ENCODE assay signal across 29 cellular contexts in the genomic region with DNA sequence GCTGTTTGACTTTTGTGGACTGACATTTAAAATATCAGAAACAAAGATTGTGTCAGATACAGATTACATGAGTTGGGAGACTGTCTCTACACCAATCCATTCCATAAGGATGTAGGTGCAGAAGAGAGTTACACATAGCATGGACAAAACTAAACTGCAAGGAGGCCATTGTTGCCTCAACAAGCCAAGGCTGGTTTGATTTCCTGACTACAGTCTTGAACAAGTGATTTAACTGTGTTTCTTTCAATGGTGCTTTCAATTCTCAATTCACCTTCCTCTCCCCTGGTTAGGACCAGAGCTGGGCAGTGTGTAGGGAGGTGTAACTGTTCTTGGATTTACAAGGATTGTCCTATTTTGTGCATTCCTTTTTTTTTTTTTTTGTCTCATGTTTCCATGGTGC.
"Had no signal": no experiment of that assay in that cellular context is flagged by ENCODE, and none has a peak within 500 bp of the region (broad histone marks: within the 10 kb centered on the region; RNA-seq: fewer than 3 reads in every experiment).

No MANE protein-coding gene starts in this region.

- ATAC-seq: stimulated activated effector memory CD8-positive, alpha-beta T cell treated with anti-CD3 and anti-CD28 coated beads, Interleukin-12 subunit alpha, Interleukin-12 subunit beta, amount 100 ng/mL, for 72 hours; stimulated activated memory B cell treated with anti-CD40 and anti-IgM and Interleukin-4, amounts not matched to agents 10 μg/mL and 1 μg/mL and 100 μg/mL, for 72 hours; stimulated activated naive B cell treated with anti-CD40 and anti-IgM and Interleukin-4, amounts not matched to agents 10 μg/mL and 1 μg/mL and 100 μg/mL, for 72 hours; stimulated activated naive CD8-positive, alpha-beta T cell treated with anti-CD3 and anti-CD28 coated beads, Interleukin-15, amount 100 ng/mL, for 72 hours; stimulated activated naive CD8-positive, alpha-beta T cell treated with anti-CD3 and anti-CD28 coated beads, Interleukin-15, Interleukin-2, amounts not matched to agents 100 U/mL and 50 U/mL, for 24 hours; upper lobe of right lung had no signal

- H3K27me3 ChIP-seq: stomach, suprapubic skin, testis, thyroid gland, tibial artery, tibial nerve, transverse colon, upper lobe of left lung, upper lobe of right lung, uterus, vagina had no signal

- H3K9me3 ChIP-seq: stomach, suprapubic skin, testis, thoracic aorta, thyroid gland, transverse colon, upper lobe of left lung, upper lobe of right lung, uterus, vagina had no signal

- H3K36me3 ChIP-seq: stomach, suprapubic skin, thoracic aorta, thyroid gland, tibial artery, transverse colon, upper lobe of left lung, upper lobe of right lung, uterus, vagina had no signal

- H3K4me3 ChIP-seq: stomach, suprapubic skin, testis, thoracic aorta, thyroid gland, tibial artery, tibial nerve, transverse colon, upper lobe of left lung, upper lobe of right lung, uterus, vagina had no signal

- H3K4me3 Mint-ChIP-seq: stimulated activated effector memory CD8-positive, alpha-beta T cell treated with anti-CD3 and anti-CD28 coated beads, Interleukin-12 subunit alpha, Interleukin-12 subunit beta, amount 100 ng/mL, for 72 hours; stimulated activated memory B cell treated with anti-CD40 and anti-IgM and Interleukin-4, amounts not matched to agents 10 μg/mL and 1 μg/mL and 100 μg/mL, for 72 hours; stimulated activated naive B cell treated with anti-CD40 and anti-IgM and Interleukin-4, amounts not matched to agents 10 μg/mL and 1 μg/mL and 100 μg/mL, for 72 hours; stimulated activated naive CD8-positive, alpha-beta T cell treated with anti-CD3 and anti-CD28 coated beads, Interleukin-15, amount 100 ng/mL, for 72 hours; stimulated activated naive CD8-positive, alpha-beta T cell treated with anti-CD3 and anti-CD28 coated beads, Interleukin-15, Interleukin-2, amounts not matched to agents 100 ng/mL and 50 ng/mL, for 24 hours; type B pancreatic cell had no signal

- FAIRE-seq: urothelium cell line had no signal

- H3K4me1 ChIP-seq: stomach, suprapubic skin, testis, tibial artery, tibial nerve, transverse colon, upper lobe of left lung, upper lobe of right lung, uterus had no signal

- H3K27ac ChIP-seq: stomach, suprapubic skin, testis, thoracic aorta, thyroid gland, tibial artery, tibial nerve, transverse colon, upper lobe of left lung, upper lobe of right lung, uterus, vagina had no signal

- H3K36me3 Mint-ChIP-seq: stimulated activated effector memory CD8-positive, alpha-beta T cell treated with anti-CD3 and anti-CD28 coated beads, Interleukin-12 subunit alpha, Interleukin-12 subunit beta, amount 100 ng/mL, for 72 hours had no signal

- H3K27me3 Mint-ChIP-seq: stimulated activated naive B cell treated with anti-CD40 and anti-IgM and Interleukin-4, amounts not matched to agents 10 μg/mL and 1 μg/mL and 100 μg/mL, for 72 hours; stimulated activated naive CD8-positive, alpha-beta T cell treated with anti-CD3 and anti-CD28 coated beads, Interleukin-15, amount 100 ng/mL, for 72 hours; stimulated activated naive CD8-positive, alpha-beta T cell treated with anti-CD3 and anti-CD28 coated beads, Interleukin-15, Interleukin-2, amounts not matched to agents 100 ng/mL and 50 ng/mL, for 24 hours; type B pancreatic cell had no signal

- DNase-seq: stimulated activated CD4-positive, alpha-beta T cell treated with anti-CD3 and anti-CD28 coated beads, Interleukin-2, amount 100 ng/mL, for 48 hours; stimulated activated CD4-positive, alpha-beta T cell treated with anti-CD3 and anti-CD28 coated beads, Interleukin-4, amount 100 ng/mL, for 1 hour; stimulated activated CD4-positive, alpha-beta T cell treated with anti-CD3 and anti-CD28 coated beads, Interleukin-4, amount 100 ng/mL, for 24 hours; stimulated activated CD4-positive, alpha-beta T cell treated with anti-CD3 and anti-CD28 coated beads, Interleukin-4, amount 100 ng/mL, for 4 hours; stimulated activated CD8-positive, alpha-beta memory T cell treated with anti-CD3 and anti-CD28 coated beads, Interleukin-4, amount 100 ng/mL, for 48 hours; stimulated activated naive B cell treated with anti-CD40 and anti-IgM and Interleukin-4, amounts not matched to agents 10 μg/mL and 1 μg/mL and 100 μg/mL, for 72 hours; stimulated activated naive CD4-positive, alpha-beta T cell; stimulated activated naive CD4-positive, alpha-beta T cell treated with Interleukin-2 at 50 U/mL for 16 hours; stimulated activated naive CD8-positive, alpha-beta T cell treated with anti-CD3 and anti-CD28 coated beads, Interleukin-15, amount 100 ng/mL, for 72 hours; stimulated activated naive CD8-positive, alpha-beta T cell treated with anti-CD3 and anti-CD28 coated beads, Interleukin-15, Interleukin-2, amounts not matched to agents 100 U/mL and 50 U/mL, for 24 hours; stomach; substantia nigra; testis; thyroid gland; tibial artery; transverse colon; trophoblast cell; upper lobe of left lung; upper lobe of right lung; uterus had no signal

- H3K27ac Mint-ChIP-seq: stimulated activated effector memory CD8-positive, alpha-beta T cell treated with anti-CD3 and anti-CD28 coated beads, Interleukin-12 subunit alpha, Interleukin-12 subunit beta, amount 100 ng/mL, for 72 hours; stimulated activated memory B cell treated with anti-CD40 and anti-IgM and Interleukin-4, amounts not matched to agents 10 μg/mL and 1 μg/mL and 100 μg/mL, for 72 hours; stimulated activated naive B cell treated with anti-CD40 and anti-IgM and Interleukin-4, amounts not matched to agents 10 μg/mL and 1 μg/mL and 100 μg/mL, for 72 hours; stimulated activated naive CD8-positive, alpha-beta T cell treated with anti-CD3 and anti-CD28 coated beads, Interleukin-15, amount 100 ng/mL, for 72 hours; stimulated activated naive CD8-positive, alpha-beta T cell treated with anti-CD3 and anti-CD28 coated beads, Interleukin-15, Interleukin-2, amounts not matched to agents 100 ng/mL and 50 ng/mL, for 24 hours; type B pancreatic cell had no signal
